In genomic region chr17:42946812-42947211, GRCh38 we compare ENCODE assay signal across 17 cellular contexts.
DNase-seq lines count a peak whose midpoint lies in the region; TF ChIP-seq lines count a peak whose summit lies in the region.
"Had no signal": no experiment of that assay in that cellular context is flagged by ENCODE, and none has a peak within 500 bp of the region (broad histone marks: within the 10 kb centered on the region; RNA-seq: fewer than 3 reads in every experiment).

No MANE protein-coding gene starts in this region.

- H3K4me1 ChIP-seq in neutrophil (ENCODE audit: control insufficient read depth in 1 of 2, insufficient read depth in 1 of 2, low read depth in 1 of 2, low read length in 1 of 2) (peaks cover 7 to 9% of the 10 kb centered on the region in 2 experiments), tibial artery (peaks cover 0 to 22% (median 2%) of the 10 kb centered on the region in 4 donors)
- H3K4me1 ChIP-seq: A549, BE2C had no signal

- DNase-seq in coronary artery (ENCODE audit: low spot score) (no peak), tibial artery (no peak), NCI-H1436 treated with DMSO at 0.1 percent for 48 hours (lab: John Stamatoyannopoulos, UW) (no peak), epidermal melanocyte (ENCODE audit: insufficient read length, low spot score) (no peak)
- no peak for DNase-seq in activated CD4-positive, CD25-positive, alpha-beta regulatory T cell treated with anti-CD3 and anti-CD28 coated beads, Interleukin-2, amount 50 U/mL, for 72 hours
- DNase-seq: BE2C; CD4-positive, alpha-beta memory T cell; COR-L47; DMS153; DMS79 treated with DMSO at 0.1 percent for 48 hours; EL; GOT3; H9 had no signal

- H3K9me3 ChIP-seq in neutrophil (no peaks in the 10 kb centered on the region), tibial artery (no peaks in the 10 kb centered on the region)
- H3K9me3 ChIP-seq: A549, BE2C had no signal

- H3K27ac ChIP-seq in VCaP (peak overlapping the region; percentile 50), coronary artery (peak overlapping the region; percentile 48 to 62), neutrophil (peak overlapping the region; percentile 11), tibial artery (peak overlapping the region; percentile 8 to 67)
- H3K27ac ChIP-seq: A549, C4-2B had no signal

- no peaks in the 10 kb centered on the region for H3K27me3 ChIP-seq in neutrophil
- H3K27me3 ChIP-seq in tibial artery = no peaks in the 10 kb centered on the region
- H3K27me3 ChIP-seq: BE2C had no signal

- peaks cover 23% of the 10 kb centered on the region for H3K36me3 ChIP-seq in neutrophil
- peaks cover 19 to 40% (median 36%) of the 10 kb centered on the region in 3 donors for H3K36me3 ChIP-seq in tibial artery

- H3K4me3 ChIP-seq in coronary artery = no peak overlapping the region
- H3K4me3 ChIP-seq in neutrophil (ENCODE audit: low read depth in 1 of 2, low read length in 1 of 2) = no peak overlapping the region
- H3K4me3 ChIP-seq in tibial artery = no peak overlapping the region
- H3K4me3 ChIP-seq: A549 had no signal

- TF ChIP-seq CTCF in VCaP (conservative IDR thresholded peaks at IDR 0.05) = no peak
- TF ChIP-seq CTCF in coronary artery (IDR thresholded peaks at IDR 0.05) = no peak
- no peak for TF ChIP-seq CTCF in neutrophil (IDR thresholded peaks at IDR 0.05)
- TF ChIP-seq CTCF in tibial artery (IDR thresholded peaks at IDR 0.05) = no peak

- intact Hi-C loops in tibial artery (cut with DNase I; ENCODE audit: low total_unique reads) = no loop called here
